ENCODE assay signal across 8 cellular contexts in the genomic region with DNA sequence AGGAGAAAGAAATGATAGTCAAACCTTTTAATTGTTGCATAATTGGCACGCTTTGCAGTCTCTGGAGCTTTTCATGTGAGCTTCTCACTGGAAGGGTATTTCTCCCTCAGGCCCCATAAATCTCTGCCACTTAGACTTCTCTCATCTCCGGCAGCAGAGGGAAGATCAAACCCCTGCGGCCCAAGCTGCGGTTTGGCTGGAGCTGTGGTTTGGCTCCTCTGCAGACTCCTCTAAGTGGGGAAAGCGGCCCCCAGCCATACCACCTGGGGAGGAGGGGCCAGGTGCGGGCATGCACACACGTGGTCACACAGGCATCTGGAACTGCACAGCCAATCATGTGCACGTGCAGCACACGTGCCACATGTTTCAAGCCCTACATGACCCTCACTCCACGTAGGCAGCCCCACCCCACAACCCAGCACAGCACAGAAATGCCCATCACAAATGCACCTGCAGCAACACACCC. TPM values are rescaled to one million over a fixed set of nuclear protein-coding genes. Genes with fewer than 3 reads are reported as not detected.
DNase-seq lines count a peak whose midpoint lies in the region; ATAC-seq lines count a peak whose summit lies in the region.

No MANE protein-coding gene starts in this region.

- ATAC-seq in HG02885 (IDR thresholded peaks at IDR 0.05; ENCODE audit: poor library complexity, unreplicated experiment), result no peak
- ATAC-seq in HG03280 (IDR thresholded peaks at IDR 0.05; ENCODE audit: unreplicated experiment), result no peak
- ATAC-seq in GM18519 (IDR thresholded peaks at IDR 0.05; ENCODE audit: low FRiP score, unreplicated experiment), result no peak

- DNase-seq in GOT3 (lab: John Stamatoyannopoulos, UW) (peak; percentile 70), NCI-H2107 treated with DMSO at 0.1 percent for 48 hours (lab: John Stamatoyannopoulos, UW; ENCODE audit: unreplicated experiment) (peak; percentile 95), astrocyte of the hippocampus (ENCODE audit: low read depth, low spot score) (peak; percentile 89), renal cortical epithelial cell (ENCODE audit: low read depth) (peak; percentile 84), hypothalamus (lab: John Stamatoyannopoulos, UW) (no peak)

RNA-seq across cellular contexts. Expression of gene UBE2T, which starts 58.3 kb away (rescaled TPM):
- 7.9 and 39.6 TPM in 2 replicates for total RNA-seq in renal cortical epithelial cell

Comparison
In these comparisons a context has a peak if more than half of its experiments do, and no peak if none do; other contexts are left out.
1. DNase-seq: peak in GOT3 (single experiment), NCI-H2107 treated with DMSO at 0.1 percent for 48 hours (single experiment), astrocyte of the hippocampus (single experiment) and renal cortical epithelial cell (single experiment); none in hypothalamus (0 of 51).